In the genomic region with DNA sequence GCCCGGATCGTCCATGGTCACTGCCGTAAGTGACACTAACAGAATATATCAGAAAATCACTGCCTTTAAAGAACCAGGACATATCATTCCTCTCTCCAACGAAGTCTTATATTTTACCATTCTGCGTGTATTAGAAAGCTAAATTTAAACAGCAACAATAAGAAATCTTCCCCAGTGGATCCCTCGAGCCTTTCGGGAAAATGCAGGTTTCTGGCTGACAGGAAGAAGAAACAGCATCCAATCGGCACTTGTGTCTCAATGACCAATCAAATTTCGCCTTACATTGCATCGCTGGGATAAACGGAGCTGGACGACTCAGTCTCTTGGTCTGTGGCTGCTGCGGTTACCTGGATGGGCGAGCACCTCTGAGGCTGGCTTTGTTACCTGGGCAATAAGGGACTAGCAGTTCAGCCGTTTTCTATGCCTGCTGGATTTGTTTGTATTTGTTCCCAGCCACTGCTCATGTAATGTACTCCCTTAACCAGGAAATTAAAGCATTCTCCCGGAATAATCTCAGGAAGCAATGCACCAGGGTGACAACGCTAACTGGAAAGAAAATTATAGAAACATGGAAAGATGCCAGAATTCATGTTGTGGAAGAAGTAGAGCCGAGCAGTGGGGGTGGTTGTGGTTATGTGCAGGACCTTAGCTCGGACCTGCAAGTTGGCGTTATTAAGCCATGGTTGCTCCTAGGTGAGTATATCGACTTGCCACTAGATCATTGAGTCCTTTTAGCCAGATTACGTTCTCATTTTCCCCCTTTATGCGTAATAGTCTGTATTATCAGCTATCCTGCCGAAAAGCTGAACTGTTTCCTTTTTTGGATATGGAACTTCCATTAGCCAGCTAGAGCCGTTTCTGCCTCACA, we compare ENCODE assay signal across 8 cellular contexts. TPM values are rescaled to one million over a fixed set of nuclear protein-coding genes. Genes with fewer than 3 reads are reported as not detected.
DNase-seq lines count a peak whose midpoint lies in the region; FAIRE-seq and TF ChIP-seq lines count a peak whose summit lies in the region.

A gene with protein sequence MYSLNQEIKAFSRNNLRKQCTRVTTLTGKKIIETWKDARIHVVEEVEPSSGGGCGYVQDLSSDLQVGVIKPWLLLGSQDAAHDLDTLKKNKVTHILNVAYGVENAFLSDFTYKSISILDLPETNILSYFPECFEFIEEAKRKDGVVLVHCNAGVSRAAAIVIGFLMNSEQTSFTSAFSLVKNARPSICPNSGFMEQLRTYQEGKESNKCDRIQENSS (plus strand): TSS at position 281 of the 868 bp plus-strand sequence. CDS start 187 bp downstream, at position 468.

- no peaks in the 10 kb centered on the region for H3K36me3 Mint-ChIP-seq in neural crest cell (ENCODE audit: low read depth)

- H3K9me3 ChIP-seq in ES-I3 (ENCODE audit: control insufficient read depth, insufficient read depth, low read length) (no peaks in the 10 kb centered on the region), stomach (no peaks in the 10 kb centered on the region)

- peaks cover 8% of the 10 kb centered on the region for H3K4me1 Mint-ChIP-seq in neural crest cell

- peak within 1 kb of the TSS; percentile 97 for H3K4me3 Mint-ChIP-seq in neural crest cell

- CTCF ChIA-PET in RWPE1 (lab: Yijun Ruan, JAX) = interaction anchor here (0.6 to 0.7 kb wide), 4 partner anchors 127 to 316 kb away, joined by 3 to 4 read pairs (median 3); no protein-coding TSS in a partner anchor

- peak; percentile 60 for DNase-seq in H54 (ENCODE audit: insufficient read length, low spot score)
- peak; percentile 94 for DNase-seq in LoVo (ENCODE audit: low spot score)
- DNase-seq in RWPE1 (ENCODE audit: low spot score) = peak; percentile 99
- DNase-seq in activated effector memory CD4-positive, alpha-beta T cell treated with anti-CD3 and anti-CD28 coated beads, Interleukin-2, amount 50 U/mL, for 16 hours = peak; percentile 89
- DNase-seq in foreskin fibroblast = peak; percentile 79 to 93
- peak; percentile 98 for DNase-seq in neural crest cell (ENCODE audit: low read depth, low spot score)
- DNase-seq in stomach = peak; percentile 95

- H3K4me1 ChIP-seq in ES-I3 (ENCODE audit: insufficient read depth, low read length) (no peaks in the 10 kb centered on the region; the same call in 1 of the 2 replicates), stomach (peaks cover 6 to 35% (median 17%) of the 10 kb centered on the region in 4 donors)

- H3K4me3 ChIP-seq in foreskin fibroblast (ENCODE audit: low read depth in 1 of 2, low read length in 2 of 2) (peak within 1 kb of the TSS; percentile 69 to 78), stomach (peak within 1 kb of the TSS; percentile 54 to 72 (median 66))

- no peaks in the 10 kb centered on the region for H3K9me3 Mint-ChIP-seq in neural crest cell

- peaks cover 9% of the 10 kb centered on the region for H3K27me3 Mint-ChIP-seq in neural crest cell (ENCODE audit: low read depth)

- H3K9ac ChIP-seq in ES-I3 (ENCODE audit: low read depth, low read length) = peak within 1 kb of the TSS; percentile 69

- POLR2A ChIA-PET in RWPE1 (lab: Yijun Ruan, JAX; ENCODE audit: low non-redundant PET) = interaction anchor here (1.3 kb wide), 1 partner anchor 41 kb away, joined by 3 read pairs; no protein-coding TSS in a partner anchor

- peak within 1 kb of the TSS; percentile 76 for H3K27ac Mint-ChIP-seq in neural crest cell (ENCODE audit: unreplicated experiment)

- H3K27ac ChIP-seq in RWPE1 (peak within 1 kb of the TSS; percentile 59), stomach (peak within 1 kb of the TSS; percentile 84 to 90 (median 87))

- 0 to 2% (median 1%) methylated on average over 25 of the region's 25 CpGs for WGBS in stomach, 5 donors

- peak; percentile 64 for TF ChIP-seq POLR2A in H54 (IDR thresholded peaks at IDR 0.05; ENCODE audit: low read depth, low read length)
- peak in 2 of 4 donors; percentile 45 to 60 for TF ChIP-seq POLR2A in stomach (IDR thresholded peaks at IDR 0.05)

- TF ChIP-seq CTCF in RWPE1 (conservative IDR thresholded peaks at IDR 0.05; ENCODE audit: low read depth) (no peak), foreskin fibroblast (IDR thresholded peaks at IDR 0.05; ENCODE audit: low read depth, low read length) (no peak), neural crest cell (conservative IDR thresholded peaks at IDR 0.05) (no peak), stomach (IDR thresholded peaks at IDR 0.05) (no peak)

- TF ChIP-seq EP300 in stomach (IDR thresholded peaks at IDR 0.05) = no peak

- no peaks in the 10 kb centered on the region for H3K36me3 ChIP-seq in ES-I3 (ENCODE audit: insufficient read depth, low read length)
- no peaks in the 10 kb centered on the region for H3K36me3 ChIP-seq in stomach

- H3K27me3 ChIP-seq in stomach = no peaks in the 10 kb centered on the region

- intact Hi-C loops in stomach (cut with DNase I; ENCODE audit: low total_unique reads) = no loop called here

- peak; percentile 98 for FAIRE-seq in H54 (lab: Jason Lieb, UNC)

RNA-seq across cellular contexts. Expression of the gene that starts here (rescaled TPM):
- total RNA-seq in neural crest cell = 3.5 and 4.7 TPM in 2 replicates
- 10 to 100 TPM in 1 of 5 donors, 1 to 10 TPM in 3, not detected in 1; 3.5 to 19.6 (median 4.9) TPM for total RNA-seq in stomach
- 1 to 10 TPM; 1.1 to 4.3 (median 1.7) TPM for polyA plus RNA-seq in stomach

Comparison
In these comparisons a context has a peak if more than half of its experiments do, and no peak if none do; other contexts are left out.
1. Peak in every context shown above with its lines: DNase-seq, H3K4me3 ChIP-seq and H3K27ac ChIP-seq.